ENCODE assay signal across 34 cellular contexts in genomic region chr16:79395631-79396030, GRCh38.
"Had no signal": no experiment of that assay in that cellular context is flagged by ENCODE, and none has a peak within 500 bp of the region (broad histone marks: within the 10 kb centered on the region; RNA-seq: fewer than 3 reads in every experiment).

No MANE protein-coding gene starts in this region.

- H3K9me3 Mint-ChIP-seq: activated CD8-positive, alpha-beta T cell treated with anti-CD3 and anti-CD28 coated beads for 36 hours; activated naive CD4-positive, alpha-beta T cell treated with anti-CD3 and anti-CD28 coated beads for 36 hours; activated naive CD4-positive, alpha-beta T cell treated with anti-CD3 and anti-CD28 coated beads, Interleukin-2, amount 50 U/mL, for 72 hours; activated T-cell treated with anti-CD3 and anti-CD28 coated beads, Interleukin-2, amount 50 U/mL, for 72 hours; activated T-helper 2 cell treated with anti-CD3 and anti-CD28 coated beads, Interferon-gamma antibody, Interleukin-2, Interleukin-4, amounts not matched to agents 10 μg/mL and 5 μg/mL and 100 μg/mL, durations not matched to agents 14 hours and 24 hours and 36 hours; T-helper 2 cell treated with Interferon-gamma antibody and Interleukin-4, amounts not matched to agents 5 μg/mL and 100 μg/mL, for 36 hours had no signal

- ATAC-seq: activated CD8-positive, alpha-beta T cell treated with anti-CD3 and anti-CD28 coated beads for 36 hours; activated naive CD4-positive, alpha-beta T cell treated with anti-CD3 and anti-CD28 coated beads, Interleukin-2, amount 50 U/mL, for 72 hours; activated T-cell treated with anti-CD3 and anti-CD28 coated beads, Interleukin-2, amount 50 U/mL, for 72 hours; body of pancreas; Panc1 had no signal

- H3K27ac ChIP-seq: adrenal gland, body of pancreas, breast epithelium, SJCRH30, SK-N-MC had no signal

- DNase-seq: activated CD4-positive, alpha-beta T cell treated with anti-CD3 and anti-CD28 coated beads, Interleukin-2, amount 10 ng/mL, durations not matched to agents 24 days and 14 days; activated CD4-positive, alpha-beta T cell treated with anti-CD3 and anti-CD28 coated beads, Interleukin-2, amount 50 U/mL, for 4 hours; activated CD8-positive, alpha-beta T cell treated with anti-CD3 and anti-CD28 coated beads for 36 hours; activated gamma-delta T cell; activated naive CD4-positive, alpha-beta T cell treated with anti-CD3 and anti-CD28 coated beads for 36 hours; activated T-cell treated with anti-CD3 and anti-CD28 coated beads, Interleukin-2, amount 50 U/mL, for 1 hour; activated T-cell treated with anti-CD3 and anti-CD28 coated beads, Interleukin-2, amount 50 U/mL, for 72 hours; adrenal gland; caudate nucleus; cerebellar nuclear complex; Kasumi-1; KG1; MG63; NCI-H1048; NCI-H1105 treated with DMSO at 0.1 percent for 48 hours; NCI-H1436; NCI-H1694 treated with DMSO at 0.1 percent for 48 hours; NCI-H2029; NCI-H2107; NCI-H2171; NCI-H510A; NCI-H526; NCI-H748 treated with DMSO at 0.1 percent for 48 hours; NK-92 treated with Interleukin-12 subunit alpha and Interleukin-12 subunit beta, amount 100 ng/mL, for 24 hours; OCI-M1; SHP77; SJCRH30 had no signal

- H3K9me3 ChIP-seq: adrenal gland, body of pancreas, breast epithelium, MG63, SJCRH30 had no signal

- H3K4me3 Mint-ChIP-seq: activated CD4-positive, alpha-beta T cell treated with anti-CD3 and anti-CD28 coated beads, Interleukin-2, amount 10 ng/mL, durations not matched to agents 24 days and 14 days; activated CD8-positive, alpha-beta T cell treated with anti-CD3 and anti-CD28 coated beads for 36 hours; activated naive CD4-positive, alpha-beta T cell treated with anti-CD3 and anti-CD28 coated beads for 36 hours; activated T-cell treated with anti-CD3 and anti-CD28 coated beads, Interleukin-2, amount 50 U/mL, for 72 hours; T-helper 2 cell treated with Interferon-gamma antibody and Interleukin-4, amounts not matched to agents 5 μg/mL and 100 μg/mL, for 36 hours had no signal

- H3K27ac Mint-ChIP-seq: activated CD4-positive, alpha-beta T cell treated with anti-CD3 and anti-CD28 coated beads, Interleukin-2, amount 10 ng/mL, durations not matched to agents 24 days and 14 days; activated CD8-positive, alpha-beta T cell treated with anti-CD3 and anti-CD28 coated beads for 36 hours; activated naive CD4-positive, alpha-beta T cell treated with anti-CD3 and anti-CD28 coated beads for 36 hours; activated T-cell treated with anti-CD3 and anti-CD28 coated beads, Interleukin-2, amount 50 U/mL, for 72 hours; activated T-helper 2 cell treated with anti-CD3 and anti-CD28 coated beads, Interferon-gamma antibody, Interleukin-2, Interleukin-4, amounts not matched to agents 10 μg/mL and 5 μg/mL and 100 μg/mL, durations not matched to agents 14 hours and 24 hours and 36 hours; T-helper 2 cell treated with Interferon-gamma antibody and Interleukin-4, amounts not matched to agents 5 μg/mL and 100 μg/mL, for 36 hours had no signal

- H3K4me1 ChIP-seq: adrenal gland, body of pancreas, breast epithelium, SJCRH30 had no signal

- H3K4me3 ChIP-seq: adrenal gland, body of pancreas, breast epithelium, MG63, SJCRH30, SK-N-MC had no signal

- H3K27me3 ChIP-seq: adrenal gland, body of pancreas, breast epithelium, MG63, SJCRH30 had no signal

- H3K36me3 Mint-ChIP-seq: activated naive CD4-positive, alpha-beta T cell treated with anti-CD3 and anti-CD28 coated beads, Interleukin-2, amount 50 U/mL, for 72 hours had no signal

- H3K36me3 ChIP-seq: adrenal gland, breast epithelium, MG63, SJCRH30 had no signal

- H3K27me3 Mint-ChIP-seq: activated CD8-positive, alpha-beta T cell treated with anti-CD3 and anti-CD28 coated beads for 36 hours had no signal
